ENCODE assay signal across 9 cellular contexts in the genomic region with DNA sequence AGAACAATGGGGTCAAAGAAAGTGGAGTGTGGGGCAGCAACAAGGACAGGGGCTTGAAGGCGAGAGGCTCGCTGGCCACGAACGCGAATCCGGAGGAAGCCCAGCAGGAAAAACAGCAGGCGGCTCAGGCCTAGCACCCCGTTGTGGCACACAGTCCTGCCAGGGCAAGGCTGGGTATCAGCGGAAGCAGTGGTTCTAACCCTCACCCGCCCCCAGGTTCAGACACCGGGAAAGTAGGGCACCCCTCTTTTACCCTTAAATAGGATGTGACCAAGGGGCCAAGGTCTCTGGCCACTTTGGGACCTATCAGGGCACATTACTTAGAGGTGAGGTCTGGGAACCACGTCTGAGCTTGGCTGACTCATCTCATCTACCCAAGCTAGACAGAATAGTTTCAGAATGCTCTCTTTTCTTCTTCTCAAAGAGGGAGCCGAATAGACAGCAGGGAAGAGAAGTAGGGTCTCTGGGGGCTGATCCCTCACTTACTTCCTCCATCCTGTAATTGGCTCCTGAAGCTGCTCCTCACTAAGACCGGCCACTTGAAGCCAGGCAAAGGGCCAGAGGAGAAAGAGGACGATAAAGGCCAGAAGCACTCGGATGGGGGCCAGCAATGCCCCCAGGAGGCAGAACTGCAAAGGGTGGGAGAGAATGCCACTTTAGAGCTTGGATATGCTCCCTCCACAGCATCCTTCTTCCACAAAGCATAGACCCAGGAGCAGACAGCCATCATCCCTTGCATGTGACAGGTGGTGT. TPM values are rescaled to one million over a fixed set of nuclear protein-coding genes. Genes with fewer than 3 reads are reported as not detected.
DNase-seq lines count a peak whose midpoint lies in the region; ATAC-seq and TF ChIP-seq lines count a peak whose summit lies in the region.
"Had no signal": no experiment of that assay in that cellular context is flagged by ENCODE, and none has a peak within 500 bp of the region (broad histone marks: within the 10 kb centered on the region; RNA-seq: fewer than 3 reads in every experiment).

No MANE protein-coding gene starts in this region.

- peak overlapping the region in 8 of 10 donors; percentile 82 to 99 (median 95) for H3K4me3 ChIP-seq in heart right ventricle
- peak overlapping the region; percentile 93 to 94 for H3K4me3 ChIP-seq in stomach smooth muscle (ENCODE audit: low read length in 2 of 2)

- 69 to 76% methylated on average over 16 of the region's 16 CpGs for WGBS in heart right ventricle, 2 donors

- intact Hi-C loops in activated naive CD4-positive, alpha-beta T cell treated with anti-CD3 and anti-CD28 coated beads for 36 hours (cut with micrococcal nuclease) = no loop called here
- intact Hi-C loops in heart right ventricle (cut with DNase I) = loop anchor here in 8 of 10 donors (2.0 to 10.0 kb wide), 10 partner anchors 20 to 602 kb away; partner anchors contain the start of genes EMC7 (in 4 of the 8), PGBD4 (in 4 of the 8), AQR (in 1 of the 8) and GOLGA8B (in 1 of the 8)

- H3K4me3 Mint-ChIP-seq in activated naive CD4-positive, alpha-beta T cell treated with anti-CD3 and anti-CD28 coated beads for 36 hours = peak overlapping the region; percentile 97
- peak overlapping the region; percentile 99 for H3K4me3 Mint-ChIP-seq in activated CD4-positive, alpha-beta memory T cell treated with anti-CD3 and anti-CD28 coated beads, Interleukin-2, amount 10 ng/mL, durations not matched to agents 7 days and 5 days

- CTCF ChIA-PET in activated naive CD4-positive, alpha-beta T cell treated with anti-CD3 and anti-CD28 coated beads for 36 hours (lab: Charles Lee) = interaction anchor here (1.0 to 3.3 kb wide), 4 partner anchors 22 to 222 kb away, joined by 3 to 21 read pairs (median 4); partner anchors contain the start of genes NOP10 and NUTM1
- CTCF ChIA-PET in activated CD4-positive, alpha-beta memory T cell treated with anti-CD3 and anti-CD28 coated beads, Interleukin-2, amount 10 ng/mL, durations not matched to agents 7 days and 5 days (lab: Charles Lee) = interaction anchor here (0.8 to 4.4 kb wide), 6 partner anchors 11 to 222 kb away, joined by 3 to 60 read pairs (median 24); partner anchors contain the start of genes NOP10, NUTM1 and SLC12A6

- H3K27me3 ChIP-seq in heart right ventricle (no peaks in the 10 kb centered on the region), stomach smooth muscle (ENCODE audit: control insufficient read depth in 1 of 2, insufficient read depth in 2 of 2, low read length in 2 of 2) (no peaks in the 10 kb centered on the region)

- TF ChIP-seq CTCF in heart right ventricle (IDR thresholded peaks at IDR 0.05) = no peak

- peak overlapping the region; percentile 21 to 57 for H3K9ac ChIP-seq in stomach smooth muscle (ENCODE audit: low read length in 2 of 2)

- H3K4me1 ChIP-seq in heart right ventricle (peaks cover 0 to 26% (median 23%) of the 10 kb centered on the region in 9 donors), stomach smooth muscle (ENCODE audit: control insufficient read depth, insufficient read depth, low read length) (peaks cover 26% of the 10 kb centered on the region)

- H3K9me3 ChIP-seq in heart right ventricle (no peaks in the 10 kb centered on the region), stomach smooth muscle (ENCODE audit: control insufficient read depth in 2 of 2, low read length in 2 of 2) (no peaks in the 10 kb centered on the region)

- no peaks in the 10 kb centered on the region for H3K27me3 Mint-ChIP-seq in activated naive CD4-positive, alpha-beta T cell treated with anti-CD3 and anti-CD28 coated beads for 36 hours (ENCODE audit: low read depth)
- no peaks in the 10 kb centered on the region for H3K27me3 Mint-ChIP-seq in activated CD4-positive, alpha-beta memory T cell treated with anti-CD3 and anti-CD28 coated beads, Interleukin-2, amount 10 ng/mL, durations not matched to agents 7 days and 5 days

- H3K9me3 Mint-ChIP-seq in activated naive CD4-positive, alpha-beta T cell treated with anti-CD3 and anti-CD28 coated beads for 36 hours = no peaks in the 10 kb centered on the region
- H3K9me3 Mint-ChIP-seq in activated CD4-positive, alpha-beta memory T cell treated with anti-CD3 and anti-CD28 coated beads, Interleukin-2, amount 10 ng/mL, durations not matched to agents 7 days and 5 days = no peaks in the 10 kb centered on the region

- H3K36me3 ChIP-seq in heart right ventricle (peaks cover 0 to 39% (median 15%) of the 10 kb centered on the region in 9 donors), stomach smooth muscle (ENCODE audit: control insufficient read depth in 2 of 2, insufficient read depth in 2 of 2, low read length in 2 of 2) (peaks cover 0 to 8% of the 10 kb centered on the region in 2 donors)

- H3K27ac ChIP-seq in heart right ventricle = peak overlapping the region; percentile 6 to 100 (median 99)
- no peak overlapping the region for H3K27ac ChIP-seq in stomach smooth muscle (ENCODE audit: low read length)

- POLR2A ChIA-PET in activated CD4-positive, alpha-beta memory T cell treated with anti-CD3 and anti-CD28 coated beads, Interleukin-2, amount 10 ng/mL, durations not matched to agents 7 days and 5 days (lab: Charles Lee) = interaction anchor here (1.0 to 4.4 kb wide), 7 partner anchors 11 to 264 kb away, joined by 3 to 92 read pairs (median 18); partner anchors contain the start of genes EMC7, NOP10, NUTM1 and PGBD4

- H3K36me3 Mint-ChIP-seq in activated naive CD4-positive, alpha-beta T cell treated with anti-CD3 and anti-CD28 coated beads for 36 hours (ENCODE audit: low read depth) = peaks cover 12% of the 10 kb centered on the region
- peaks cover 41% of the 10 kb centered on the region for H3K36me3 Mint-ChIP-seq in activated CD4-positive, alpha-beta memory T cell treated with anti-CD3 and anti-CD28 coated beads, Interleukin-2, amount 10 ng/mL, durations not matched to agents 7 days and 5 days (ENCODE audit: low read depth)

- peak; percentile 16 for DNase-seq in activated naive CD4-positive, alpha-beta T cell treated with anti-CD3 and anti-CD28 coated beads for 36 hours
- no peak for DNase-seq in activated naive CD4-positive, alpha-beta T cell treated with anti-CD3 and anti-CD28 coated beads, Interleukin-2, amount 50 U/mL, for 16 hours
- DNase-seq in activated CD4-positive, alpha-beta memory T cell treated with anti-CD3 and anti-CD28 coated beads, Interleukin-2, amount 10 ng/mL, durations not matched to agents 7 days and 5 days = peak; percentile 38
- DNase-seq in heart right ventricle (peak; percentile 45 to 59), anterior cingulate cortex (lab: John Stamatoyannopoulos, UW) (no peak), NCI-H82 treated with DMSO at 0.1 percent for 48 hours (lab: John Stamatoyannopoulos, UW; ENCODE audit: unreplicated experiment) (no peak)
- DNase-seq: GF-D8 had no signal

- peaks cover 34% of the 10 kb centered on the region for H3K4me1 Mint-ChIP-seq in activated naive CD4-positive, alpha-beta T cell treated with anti-CD3 and anti-CD28 coated beads for 36 hours (ENCODE audit: low read depth)
- peaks cover 50% of the 10 kb centered on the region for H3K4me1 Mint-ChIP-seq in activated CD4-positive, alpha-beta memory T cell treated with anti-CD3 and anti-CD28 coated beads, Interleukin-2, amount 10 ng/mL, durations not matched to agents 7 days and 5 days

- H3K27ac Mint-ChIP-seq in activated naive CD4-positive, alpha-beta T cell treated with anti-CD3 and anti-CD28 coated beads for 36 hours = no peak overlapping the region
- peak overlapping the region; percentile 87 for H3K27ac Mint-ChIP-seq in activated CD4-positive, alpha-beta memory T cell treated with anti-CD3 and anti-CD28 coated beads, Interleukin-2, amount 10 ng/mL, durations not matched to agents 7 days and 5 days

- ATAC-seq in heart right ventricle (peak in 4 of 8 donors; percentile 22 to 34 (median 34)), HG03342 (IDR thresholded peaks at IDR 0.05; ENCODE audit: unreplicated experiment) (no peak)

RNA-seq across cellular contexts. Expression of gene LPCAT4, which starts 1.7 kb away (rescaled TPM):
- 10 to 100 TPM; 63.5 to 66.8 TPM for total RNA-seq in activated naive CD4-positive, alpha-beta T cell treated with anti-CD3 and anti-CD28 coated beads for 36 hours
- total RNA-seq in activated CD4-positive, alpha-beta memory T cell treated with anti-CD3 and anti-CD28 coated beads, Interleukin-2, amount 10 ng/mL, durations not matched to agents 7 days and 5 days = 100 to 1,000 TPM; 109 to 117 TPM
- total RNA-seq in heart right ventricle = 100 to 1,000 TPM in 1 of 10 donors, 10 to 100 TPM in 9; 22.8 to 110 (median 50.6) TPM
- polyA plus RNA-seq in heart right ventricle = 10 to 100 TPM; 15.1 to 95.8 TPM

RNA-seq across cellular contexts. Expression of gene NUTM1, which starts 22.1 kb away (rescaled TPM):
- total RNA-seq in activated naive CD4-positive, alpha-beta T cell treated with anti-CD3 and anti-CD28 coated beads for 36 hours = under 1 TPM in 1 of 2 experiments, not detected in 1; 0.05 TPM
- total RNA-seq in activated CD4-positive, alpha-beta memory T cell treated with anti-CD3 and anti-CD28 coated beads, Interleukin-2, amount 10 ng/mL, durations not matched to agents 7 days and 5 days = not detected
- total RNA-seq in heart right ventricle = not detected
- under 1 TPM in 1 of 2 donors, not detected in 1; under 0.01 TPM for polyA plus RNA-seq in heart right ventricle

RNA-seq across cellular contexts. Expression of gene NOP10, which starts 22.3 kb away (rescaled TPM):
- total RNA-seq in activated naive CD4-positive, alpha-beta T cell treated with anti-CD3 and anti-CD28 coated beads for 36 hours = 100 to 1,000 TPM; 220 to 227 TPM
- total RNA-seq in activated CD4-positive, alpha-beta memory T cell treated with anti-CD3 and anti-CD28 coated beads, Interleukin-2, amount 10 ng/mL, durations not matched to agents 7 days and 5 days = 100 to 1,000 TPM; 170 to 183 TPM
- total RNA-seq in heart right ventricle = 100 to 1,000 TPM in 9 of 10 donors, 10 to 100 TPM in 1; 92.3 to 159 (median 119) TPM
- polyA plus RNA-seq in heart right ventricle = 100 to 1,000 TPM; 101 to 410 TPM

RNA-seq across cellular contexts. Expression of gene SLC12A6, which starts 27.7 kb away (rescaled TPM):
- total RNA-seq in activated naive CD4-positive, alpha-beta T cell treated with anti-CD3 and anti-CD28 coated beads for 36 hours = 10 to 100 TPM; 24.6 to 28.7 TPM
- total RNA-seq in activated CD4-positive, alpha-beta memory T cell treated with anti-CD3 and anti-CD28 coated beads, Interleukin-2, amount 10 ng/mL, durations not matched to agents 7 days and 5 days = 10 to 100 TPM; 30.6 to 31.7 TPM
- total RNA-seq in heart right ventricle = 10 to 100 TPM; 20.0 to 33.6 (median 26.0) TPM
- 1 to 10 TPM; 3.4 to 8.7 TPM for polyA plus RNA-seq in heart right ventricle

Comparison
In these comparisons a context has a peak if more than half of its experiments do, and no peak if none do; other contexts are left out.
1. DNase-seq: peak in activated naive CD4-positive, alpha-beta T cell treated with anti-CD3 and anti-CD28 coated beads for 36 hours (single experiment), activated CD4-positive, alpha-beta memory T cell treated with anti-CD3 and anti-CD28 coated beads, Interleukin-2, amount 10 ng/mL, durations not matched to agents 7 days and 5 days (single experiment) and heart right ventricle (2 of 2); none in activated naive CD4-positive, alpha-beta T cell treated with anti-CD3 and anti-CD28 coated beads, Interleukin-2, amount 50 U/mL, for 16 hours (single experiment), anterior cingulate cortex (0 of 58) and NCI-H82 treated with DMSO at 0.1 percent for 48 hours (single experiment).